8 cellular contexts compared by ENCODE assay signal in genomic region chr6:26329763-26330511, GRCh38. TPM values are rescaled to one million over a fixed set of nuclear protein-coding genes. Genes with fewer than 3 reads are reported as not detected.
A peak's percentile ranks its signal among the peaks of the same experiment; 100 is the strongest.
DNase-seq lines count a peak whose midpoint lies in the region; ATAC-seq and TF ChIP-seq lines count a peak whose summit lies in the region.

No MANE protein-coding gene starts in this region.

- no TSS peak for BruUV-seq in Calu3 (replicated peaks; lab: Mats Ljungman, UMichigan)

- no peaks in the 10 kb centered on the region for H3K9me3 ChIP-seq in SK-N-MC (ENCODE audit: low read depth, low read length)

- H3K4me3 Mint-ChIP-seq in Calu3 (ENCODE audit: low read depth, unreplicated experiment) = peak overlapping the region; percentile 67
- H3K4me3 Mint-ChIP-seq in activated naive CD8-positive, alpha-beta T cell treated with anti-CD3 and anti-CD28 coated beads, Interleukin-2, amount 50 U/mL, for 24 hours = peak overlapping the region; percentile 86
- H3K4me3 Mint-ChIP-seq in memory B cell = no peak overlapping the region

- H3K4me3 ChIP-seq in SK-N-MC = peak overlapping the region; percentile 94

- H3K36me3 Mint-ChIP-seq in Calu3 (ENCODE audit: insufficient read depth, unreplicated experiment) (peaks cover 38% of the 10 kb centered on the region), memory B cell (peaks cover 2% of the 10 kb centered on the region)
- H3K36me3 Mint-ChIP-seq in activated naive CD8-positive, alpha-beta T cell treated with anti-CD3 and anti-CD28 coated beads, Interleukin-2, amount 50 U/mL, for 24 hours (ENCODE audit: low read depth) = peaks cover 14% of the 10 kb centered on the region

- CTCF ChIA-PET in Calu3 (lab: Charles Lee) = interaction anchor here (2.1 kb wide), 1 partner anchor 266 kb away, joined by 8 read pairs; no protein-coding TSS in a partner anchor

- TF ChIP-seq CTCF in Calu3 (IDR thresholded peaks at IDR 0.05; ENCODE audit: unreplicated experiment) = no peak

- H3K4me1 Mint-ChIP-seq in Calu3 (ENCODE audit: low read depth, unreplicated experiment) (peaks cover 36% of the 10 kb centered on the region), memory B cell (peaks cover 12% of the 10 kb centered on the region)
- peaks cover 56% of the 10 kb centered on the region for H3K4me1 Mint-ChIP-seq in activated naive CD8-positive, alpha-beta T cell treated with anti-CD3 and anti-CD28 coated beads, Interleukin-2, amount 50 U/mL, for 24 hours

- H3K9me3 Mint-ChIP-seq in Calu3 (ENCODE audit: low read depth, unreplicated experiment) = no peaks in the 10 kb centered on the region
- H3K9me3 Mint-ChIP-seq in activated naive CD8-positive, alpha-beta T cell treated with anti-CD3 and anti-CD28 coated beads, Interleukin-2, amount 50 U/mL, for 24 hours = peaks cover 4% of the 10 kb centered on the region
- H3K9me3 Mint-ChIP-seq in memory B cell = peaks cover 8% of the 10 kb centered on the region

- H3K27me3 Mint-ChIP-seq in Calu3 (ENCODE audit: unreplicated experiment) (peaks cover 11% of the 10 kb centered on the region), memory B cell (peaks cover 27% of the 10 kb centered on the region)
- H3K27me3 Mint-ChIP-seq in activated naive CD8-positive, alpha-beta T cell treated with anti-CD3 and anti-CD28 coated beads, Interleukin-2, amount 50 U/mL, for 24 hours = peaks cover 48% of the 10 kb centered on the region

- H3K9ac ChIP-seq in SK-N-MC (ENCODE audit: insufficient read length) = peak overlapping the region; percentile 79

- DNase-seq in Calu3 = peak; percentile 76
- peak; percentile 67 for DNase-seq in KG1 (lab: John Stamatoyannopoulos, UW)
- DNase-seq in SK-N-MC (ENCODE audit: low read depth, low spot score) = peak; percentile 68
- peak; percentile 73 for DNase-seq in activated naive CD8-positive, alpha-beta T cell treated with anti-CD3 and anti-CD28 coated beads, Interleukin-2, amount 50 U/mL, for 24 hours
- no peak for DNase-seq in memory B cell (ENCODE audit: low spot score in 2 of 2)
- no peak for DNase-seq in NK-92 treated with Interleukin-12 subunit alpha and Interleukin-12 subunit beta, amount 100 ng/mL, for 24 hours (lab: John Stamatoyannopoulos, UW)
- DNase-seq in cerebellar nuclear complex (lab: John Stamatoyannopoulos, UW) = no peak
- DNase-seq in AML-193 (lab: John Stamatoyannopoulos, UW) = no peak

- peak; percentile 38 for ATAC-seq in activated naive CD8-positive, alpha-beta T cell treated with anti-CD3 and anti-CD28 coated beads, Interleukin-2, amount 50 U/mL, for 24 hours
- ATAC-seq in memory B cell (ENCODE audit: low read depth) = no peak

- intact Hi-C loops in Calu3 (cut with micrococcal nuclease; ENCODE audit: unreplicated experiment) = loop anchor here (10.0 kb wide), 1 partner anchor 805 kb away; a partner anchor contains a TSS

- H3K36me3 ChIP-seq in SK-N-MC (ENCODE audit: insufficient read depth, low read length) = no peaks in the 10 kb centered on the region

- peak overlapping the region; percentile 63; the same call in 1 of the 2 replicates for H3K27ac ChIP-seq in SK-N-MC

- H3K27ac Mint-ChIP-seq in Calu3 (ENCODE audit: unreplicated experiment) (peak overlapping the region; percentile 67), memory B cell (peak overlapping the region; percentile 64)
- peak overlapping the region; percentile 97 for H3K27ac Mint-ChIP-seq in activated naive CD8-positive, alpha-beta T cell treated with anti-CD3 and anti-CD28 coated beads, Interleukin-2, amount 50 U/mL, for 24 hours

RNA-seq across cellular contexts. Expression of gene BTN3A2, which starts 35.1 kb away (rescaled TPM):
- 28.2 and 36.3 TPM in 2 replicates for total RNA-seq in Calu3 (2022)

RNA-seq across cellular contexts. Expression of gene BTN2A2, which starts 53.0 kb away (rescaled TPM):
- total RNA-seq in Calu3 (2022) = 16.9 and 17.6 TPM in 2 replicates

Comparison
In these comparisons a context has a peak if more than half of its experiments do, and no peak if none do; other contexts are left out.
1. DNase-seq: peak in Calu3 (single experiment), KG1 (single experiment), SK-N-MC (single experiment) and activated naive CD8-positive, alpha-beta T cell treated with anti-CD3 and anti-CD28 coated beads, Interleukin-2, amount 50 U/mL, for 24 hours (single experiment); none in memory B cell (0 of 2), NK-92 treated with Interleukin-12 subunit alpha and Interleukin-12 subunit beta, amount 100 ng/mL, for 24 hours (single experiment), cerebellar nuclear complex (0 of 2) and AML-193 (0 of 2).
2. Peak in every context shown above with its lines, with median percentiles within 50 percentile points of each other: H3K27ac Mint-ChIP-seq.